ENCODE assay signal across 8 cellular contexts in genomic region chr20:17875106-17875980, GRCh38.
DNase-seq lines count a peak whose midpoint lies in the region; ATAC-seq, FAIRE-seq and TF ChIP-seq lines count a peak whose summit lies in the region.

No MANE protein-coding gene starts in this region.

- H3K36me3 ChIP-seq in astrocyte (ENCODE audit: insufficient read depth, low read length), result no peaks in the 10 kb centered on the region

- no peak overlapping the region for H3K27ac Mint-ChIP-seq in astrocyte (ENCODE audit: unreplicated experiment)
- no peak overlapping the region for H3K27ac Mint-ChIP-seq in stimulated activated effector memory CD8-positive, alpha-beta T cell treated with anti-CD3 and anti-CD28 coated beads, Interleukin-12 subunit alpha, Interleukin-12 subunit beta, amount 100 ng/mL, for 72 hours

- no peaks in the 10 kb centered on the region for H3K9me3 ChIP-seq in astrocyte (ENCODE audit: insufficient read depth, low read depth, low read length)

- no peak for FAIRE-seq in astrocyte (lab: Jason Lieb, UNC)

- H3K36me3 Mint-ChIP-seq in astrocyte (ENCODE audit: low read depth, unreplicated experiment), result no peaks in the 10 kb centered on the region
- no peaks in the 10 kb centered on the region for H3K36me3 Mint-ChIP-seq in stimulated activated effector memory CD8-positive, alpha-beta T cell treated with anti-CD3 and anti-CD28 coated beads, Interleukin-12 subunit alpha, Interleukin-12 subunit beta, amount 100 ng/mL, for 72 hours

- peak overlapping the region; percentile 63 for H2AFZ ChIP-seq in astrocyte (ENCODE audit: low read depth, low read length)

- H3K27ac ChIP-seq in astrocyte (ENCODE audit: low read depth, low read length), result no peak overlapping the region

- H3K27me3 Mint-ChIP-seq in astrocyte (ENCODE audit: low read depth, unreplicated experiment), result peaks cover 48% of the 10 kb centered on the region

- H3K27me3 ChIP-seq in astrocyte (ENCODE audit: insufficient read depth, low read length), result no peaks in the 10 kb centered on the region

- H3K9ac ChIP-seq in astrocyte (ENCODE audit: low read length), result peak overlapping the region; percentile 17

- no peak for TF ChIP-seq CTCF in astrocyte (IDR thresholded peaks at IDR 0.05; ENCODE audit: insufficient read depth, low read depth, low read length)

- ATAC-seq in stimulated activated effector memory CD8-positive, alpha-beta T cell treated with anti-CD3 and anti-CD28 coated beads, Interleukin-12 subunit alpha, Interleukin-12 subunit beta, amount 100 ng/mL, for 72 hours, result no peak

- H3K4me3 Mint-ChIP-seq in astrocyte (ENCODE audit: unreplicated experiment), result no peak overlapping the region
- H3K4me3 Mint-ChIP-seq in stimulated activated effector memory CD8-positive, alpha-beta T cell treated with anti-CD3 and anti-CD28 coated beads, Interleukin-12 subunit alpha, Interleukin-12 subunit beta, amount 100 ng/mL, for 72 hours, result no peak overlapping the region

- H4K20me1 ChIP-seq in astrocyte (ENCODE audit: insufficient read depth, low read length), result no peaks in the 10 kb centered on the region

- H3K4me1 ChIP-seq in astrocyte (ENCODE audit: insufficient read depth, low read length), result peaks cover 18% of the 10 kb centered on the region

- no peaks in the 10 kb centered on the region for H3K79me2 ChIP-seq in astrocyte (ENCODE audit: insufficient read depth, low read length)

- DNase-seq in GM03348 (ENCODE audit: low spot score) (peak; percentile 66), astrocyte (ENCODE audit: low read depth) (peak; percentile 72), inferior parietal cortex (ENCODE audit: extremely low spot score) (peak; percentile 13), skeletal muscle cell (ENCODE audit: low read depth) (peak; percentile 80), GDM1 (lab: John Stamatoyannopoulos, UW) (no peak), NOMO-1 treated with dmso at 0.1 percent for 144 hours (lab: John Stamatoyannopoulos, UW; ENCODE audit: unreplicated experiment) (no peak), NCI-H1092 treated with DMSO at 0.1 percent for 48 hours (lab: John Stamatoyannopoulos, UW) (no peak)
- no peak for DNase-seq in stimulated activated effector memory CD8-positive, alpha-beta T cell treated with anti-CD3 and anti-CD28 coated beads, Interleukin-12 subunit alpha, Interleukin-12 subunit beta, amount 100 ng/mL, for 72 hours (ENCODE audit: low spot score in 2 of 2)

- peak overlapping the region; percentile 52 for H3K4me2 ChIP-seq in astrocyte (ENCODE audit: low read length)

- no peaks in the 10 kb centered on the region for H3K4me1 Mint-ChIP-seq in astrocyte (ENCODE audit: low read depth, unreplicated experiment)
- peaks cover 19% of the 10 kb centered on the region for H3K4me1 Mint-ChIP-seq in stimulated activated effector memory CD8-positive, alpha-beta T cell treated with anti-CD3 and anti-CD28 coated beads, Interleukin-12 subunit alpha, Interleukin-12 subunit beta, amount 100 ng/mL, for 72 hours

- H3K4me3 ChIP-seq in astrocyte (ENCODE audit: insufficient read depth, low read depth, low read length), result no peak overlapping the region
- H3K4me3 ChIP-seq in skeletal muscle cell (ENCODE audit: low read depth, low read length), result no peak overlapping the region

- H3K9me3 Mint-ChIP-seq in astrocyte (ENCODE audit: unreplicated experiment), result no peaks in the 10 kb centered on the region
- H3K9me3 Mint-ChIP-seq in stimulated activated effector memory CD8-positive, alpha-beta T cell treated with anti-CD3 and anti-CD28 coated beads, Interleukin-12 subunit alpha, Interleukin-12 subunit beta, amount 100 ng/mL, for 72 hours, result no peaks in the 10 kb centered on the region

Comparison
In these comparisons a context has a peak if more than half of its experiments do, and no peak if none do; other contexts are left out.
1. DNase-seq: peak in GM03348 (single experiment), astrocyte (single experiment), inferior parietal cortex (single experiment) and skeletal muscle cell (single experiment); none in GDM1 (single experiment), NOMO-1 treated with dmso at 0.1 percent for 144 hours (single experiment), stimulated activated effector memory CD8-positive, alpha-beta T cell treated with anti-CD3 and anti-CD28 coated beads, Interleukin-12 subunit alpha, Interleukin-12 subunit beta, amount 100 ng/mL, for 72 hours (0 of 2) and NCI-H1092 treated with DMSO at 0.1 percent for 48 hours (single experiment).